In genomic region chr17:8698142-8699050, GRCh38 we compare ENCODE assay signal across 1 cellular context.
TF ChIP-seq lines count a peak whose summit lies in the region.

No MANE protein-coding gene starts in this region.

TF ChIP-seq in K562, 482 proteins besides CTCF, POLR2A, EP300 and RAD21:
- TF ChIP-seq MGA (IDR thresholded peaks at IDR 0.05) (0 out of 2 replicates have a peak, but pooled peaks have one; percentile 46), EGR1 (conservative IDR thresholded peaks at IDR 0.05) (peak; percentile 93), NRF1 (conservative IDR thresholded peaks at IDR 0.05 in 1 of 2, IDR thresholded peaks at IDR 0.05 in 1 of 2) (peak; percentile 76 to 80), C11orf30 (IDR thresholded peaks at IDR 0.05; ENCODE audit: low read depth) (no peak), ZFP36 (IDR thresholded peaks at IDR 0.05; ENCODE audit: low read depth, low read length, partially characterized antibody) (no peak), BHLHE40 (IDR thresholded peaks at IDR 0.05; ENCODE audit: low read length) (peak; percentile 41; the same call in 1 of the 2 replicates), RNF219 (CRISPR knock-in tag; IDR thresholded peaks at IDR 0.05) (no peak), L3MBTL2 (IDR thresholded peaks at IDR 0.05) (0 out of 2 replicates have a peak, but pooled peaks have one; percentile 34), NFIC (IDR thresholded peaks at IDR 0.05) (0 out of 2 replicates have a peak, but pooled peaks have one; percentile 5)
